Comparison of ENCODE assay signal across 16 cellular contexts in the genomic region with DNA sequence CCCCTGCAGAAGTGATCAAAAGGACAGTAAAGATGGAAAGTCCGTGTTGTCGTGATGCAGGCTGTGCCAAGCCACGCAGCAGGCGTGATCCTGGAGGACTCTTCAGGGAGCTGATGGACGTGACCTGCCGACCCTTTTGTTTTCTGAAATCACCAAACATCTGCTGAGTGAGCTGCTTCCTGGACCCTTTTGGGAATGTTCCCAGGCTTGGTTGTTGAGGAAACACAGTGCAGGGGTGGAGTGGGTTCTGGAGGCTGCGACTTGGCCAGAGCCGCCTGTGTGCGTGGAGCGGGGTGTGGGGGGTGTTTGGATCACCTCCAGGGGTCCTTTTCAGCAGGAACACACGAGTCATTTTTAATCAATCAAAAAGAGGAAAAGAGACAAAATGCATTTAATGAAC. TPM values are rescaled to one million over a fixed set of nuclear protein-coding genes. Genes with fewer than 3 reads are reported as not detected.
DNase-seq lines count a peak whose midpoint lies in the region; ATAC-seq and TF ChIP-seq lines count a peak whose summit lies in the region.
"Had no signal": no experiment of that assay in that cellular context is flagged by ENCODE, and none has a peak within 500 bp of the region (broad histone marks: within the 10 kb centered on the region; RNA-seq: fewer than 3 reads in every experiment).

No MANE protein-coding gene starts in this region.

- no peaks in the 10 kb centered on the region for H3K79me2 ChIP-seq in GM23338 (replicated peaks; ENCODE audit: insufficient read depth)

- H3K27me3 Mint-ChIP-seq in GM23338 (ENCODE audit: insufficient read depth, low read depth, poor library complexity) (peaks cover 10% of the 10 kb centered on the region), osteocyte (ENCODE audit: unreplicated experiment) (peaks cover 3% of the 10 kb centered on the region)

- no peaks in the 10 kb centered on the region for H3K36me3 ChIP-seq in GM23338 (ENCODE audit: insufficient read depth)
- H3K36me3 ChIP-seq in right atrium auricular region, result no peaks in the 10 kb centered on the region
- H3K36me3 ChIP-seq: BE2C, stomach had no signal

- H3K27ac ChIP-seq in GM23338 (ENCODE audit: low read depth) (0 out of 2 replicates have a peak overlapping the region, but pooled peaks have one; percentile 39), right atrium auricular region (peak overlapping the region; percentile 15 to 31)
- H3K27ac ChIP-seq: stomach had no signal

- no peaks in the 10 kb centered on the region for H3K9me2 ChIP-seq in GM23338 (ENCODE audit: insufficient read depth)
- H3K9me2 ChIP-seq: SK-N-SH had no signal

- H2AFZ ChIP-seq in GM23338, result no peak overlapping the region

- no peak for ATAC-seq in GM23338
- ATAC-seq in GM18498 (IDR thresholded peaks at IDR 0.05; ENCODE audit: unreplicated experiment), result no peak

- no peaks in the 10 kb centered on the region for H3K4me1 ChIP-seq in GM23338 (ENCODE audit: insufficient read depth)
- H3K4me1 ChIP-seq in right atrium auricular region, result no peaks in the 10 kb centered on the region
- H3K4me1 ChIP-seq: BE2C had no signal

- no peak overlapping the region for H3K4me2 ChIP-seq in GM23338
- H3K4me2 ChIP-seq: SK-N-SH had no signal

- H3K4me1 Mint-ChIP-seq in GM23338 (peaks cover 4% of the 10 kb centered on the region; the same call in 2 of the 3 replicates), osteocyte (ENCODE audit: unreplicated experiment) (peaks cover 57% of the 10 kb centered on the region)

- H3K36me3 Mint-ChIP-seq in GM23338 (ENCODE audit: low read depth), result no peaks in the 10 kb centered on the region
- peaks cover 3% of the 10 kb centered on the region for H3K36me3 Mint-ChIP-seq in osteocyte (ENCODE audit: unreplicated experiment)

- H3K4me3 Mint-ChIP-seq in GM23338 (no peak overlapping the region), osteocyte (ENCODE audit: unreplicated experiment) (peak overlapping the region; percentile 8)

- no peaks in the 10 kb centered on the region for H3K27me3 ChIP-seq in GM23338 (ENCODE audit: insufficient read depth)
- no peaks in the 10 kb centered on the region for H3K27me3 ChIP-seq in right atrium auricular region

- no peaks in the 10 kb centered on the region for H3F3A ChIP-seq in GM23338 (replicated peaks; ENCODE audit: low read depth)

- DNase-seq in GM23338 (ENCODE audit: low spot score) (no peak), brain pericyte (ENCODE audit: low read depth, low spot score) (peak; percentile 96), right atrium auricular region (ENCODE audit: low spot score) (no peak), osteocyte (ENCODE audit: extremely low spot score, unreplicated experiment) (peak; percentile 91), DMS 273 treated with DMSO at 0.1 percent for 48 hours (lab: John Stamatoyannopoulos, UW) (no peak), NOMO-1 (lab: John Stamatoyannopoulos, UW; ENCODE audit: unreplicated experiment in 2 of 2) (no peak)
- no peak for DNase-seq in activated CD4-positive, alpha-beta T cell treated with anti-CD3 and anti-CD28 coated beads, Interleukin-2, amount 50 U/mL, for 1 hour
- DNase-seq: activated CD8-positive, alpha-beta memory T cell treated with anti-CD3 and anti-CD28 coated beads, Interleukin-2, amount 50 U/mL, for 4 hours; BE2C; dorsolateral prefrontal cortex; hypothalamus; mesendoderm; NCI-H1105; SK-N-SH; stomach had no signal

- no peaks in the 10 kb centered on the region for H3K9me3 ChIP-seq in right atrium auricular region
- H3K9me3 ChIP-seq: BE2C, SK-N-SH, stomach had no signal

- no peak overlapping the region for H3K27ac Mint-ChIP-seq in GM23338
- H3K27ac Mint-ChIP-seq in osteocyte (ENCODE audit: unreplicated experiment), result peak overlapping the region; percentile 90

- H3K9me3 Mint-ChIP-seq in GM23338, result peaks cover 3% of the 10 kb centered on the region; the same call in 1 of the 3 replicates
- no peaks in the 10 kb centered on the region for H3K9me3 Mint-ChIP-seq in osteocyte (ENCODE audit: unreplicated experiment)

- no peaks in the 10 kb centered on the region; the same call in 1 of the 2 replicates for H4K20me1 ChIP-seq in GM23338 (replicated peaks; ENCODE audit: insufficient read depth)

- H3K4me3 ChIP-seq in GM23338 (no peak overlapping the region), right atrium auricular region (no peak overlapping the region)
- H3K4me3 ChIP-seq: dorsolateral prefrontal cortex, stomach had no signal

- TF ChIP-seq CTCF in GM23338 (conservative IDR thresholded peaks at IDR 0.05; ENCODE audit: low read depth in 2 of 2) (no peak), right atrium auricular region (IDR thresholded peaks at IDR 0.05) (no peak), osteocyte (IDR thresholded peaks at IDR 0.05) (no peak)

TF ChIP-seq in GM23338, 12 proteins besides CTCF, POLR2A, EP300 and RAD21 (continues in another document):
- no peak for TF ChIP-seq JUNB (IDR thresholded peaks at IDR 0.05; ENCODE audit: unreplicated experiment)
- TF ChIP-seq, protein P1, sequence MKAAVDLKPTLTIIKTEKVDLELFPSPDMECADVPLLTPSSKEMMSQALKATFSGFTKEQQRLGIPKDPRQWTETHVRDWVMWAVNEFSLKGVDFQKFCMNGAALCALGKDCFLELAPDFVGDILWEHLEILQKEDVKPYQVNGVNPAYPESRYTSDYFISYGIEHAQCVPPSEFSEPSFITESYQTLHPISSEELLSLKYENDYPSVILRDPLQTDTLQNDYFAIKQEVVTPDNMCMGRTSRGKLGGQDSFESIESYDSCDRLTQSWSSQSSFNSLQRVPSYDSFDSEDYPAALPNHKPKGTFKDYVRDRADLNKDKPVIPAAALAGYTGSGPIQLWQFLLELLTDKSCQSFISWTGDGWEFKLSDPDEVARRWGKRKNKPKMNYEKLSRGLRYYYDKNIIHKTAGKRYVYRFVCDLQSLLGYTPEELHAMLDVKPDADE (IDR thresholded peaks at IDR 0.05), result no peak

RNA-seq across cellular contexts. Expression of a gene that starts 15.4 kb away (rescaled TPM):
- 11.8 and 14.1 TPM in 2 replicates for total RNA-seq in GM23338 (2014; rRNA removed; shearing (Covaris generic))
- polyA plus RNA-seq in GM23338 (2016; fragmentation: Nextera tagmentation; extraction: Ambion mirVana), result 4.4 and 4.6 TPM in 2 replicates
- total RNA-seq in right atrium auricular region, result 10 to 100 TPM in 1 of 2 donors, 1 to 10 TPM in 1; 5.5 to 21.4 TPM
- 294 and 296 TPM in 2 replicates for total RNA-seq in osteocyte

RNA-seq across cellular contexts. Expression of a gene that starts 33.3 kb away (rescaled TPM):
- 10.6 and 11.1 TPM in 2 replicates for total RNA-seq in GM23338 (2014; rRNA removed; shearing (Covaris generic))
- polyA plus RNA-seq in GM23338 (2016; fragmentation: Nextera tagmentation; extraction: Ambion mirVana), result 33.3 and 35.5 TPM in 2 replicates
- total RNA-seq in right atrium auricular region, result 1 to 10 TPM; 2.5 to 5.0 TPM
- total RNA-seq in osteocyte, result 9.2 and 11.6 TPM in 2 replicates

RNA-seq across cellular contexts. Expression of a gene that starts 33.6 kb away (rescaled TPM):
- 61.3 and 65.6 TPM in 2 replicates for total RNA-seq in GM23338 (2014; rRNA removed; shearing (Covaris generic))
- 28.7 and 29.0 TPM in 2 replicates for polyA plus RNA-seq in GM23338 (2016; fragmentation: Nextera tagmentation; extraction: Ambion mirVana)
- total RNA-seq in right atrium auricular region (10 to 100 TPM; 25.4 to 40.8 TPM), osteocyte (93.3 and 94.3 TPM in 2 replicates)

Comparison
In these comparisons a context has a peak if more than half of its experiments do, and no peak if none do; other contexts are left out.
1. DNase-seq: peak in brain pericyte (single experiment) and osteocyte (single experiment); none in GM23338 (single experiment), right atrium auricular region (single experiment), DMS 273 treated with DMSO at 0.1 percent for 48 hours (single experiment), NOMO-1 (0 of 2) and activated CD4-positive, alpha-beta T cell treated with anti-CD3 and anti-CD28 coated beads, Interleukin-2, amount 50 U/mL, for 1 hour (single experiment).
2. RNA of a gene that starts 15.4 kb away (total RNA-seq): 294 to 296 TPM in osteocyte; 5.5 to 21.4 TPM in right atrium auricular region and 11.8 to 14.1 TPM in GM23338; every median in the first group is over 10 times any median in the second.